Comparison of ENCODE assay signal across 9 cellular contexts in the genomic region with DNA sequence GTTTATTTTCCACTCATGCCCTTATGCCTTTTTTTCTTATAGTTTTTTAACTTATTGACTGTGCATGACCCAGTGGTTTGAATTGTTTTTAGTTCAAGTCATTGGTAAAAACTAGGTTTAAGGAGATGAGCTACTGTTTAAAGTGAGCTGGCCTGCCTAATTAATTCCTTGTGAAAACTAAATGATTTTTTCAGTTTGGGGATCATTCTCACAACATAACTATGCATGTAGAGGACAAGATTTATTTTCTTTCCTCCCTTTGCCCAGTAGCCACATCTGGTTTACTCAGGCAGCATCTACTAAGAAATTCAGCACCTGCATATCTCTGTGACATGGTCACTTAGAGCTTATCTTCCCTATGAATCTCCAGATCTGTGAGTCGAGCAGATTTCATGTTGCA. TPM values are rescaled to one million over a fixed set of nuclear protein-coding genes. Genes with fewer than 3 reads are reported as not detected.
DNase-seq lines count a peak whose midpoint lies in the region; ATAC-seq, FAIRE-seq and TF ChIP-seq lines count a peak whose summit lies in the region.
"Had no signal": no experiment of that assay in that cellular context is flagged by ENCODE, and none has a peak within 500 bp of the region (broad histone marks: within the 10 kb centered on the region; RNA-seq: fewer than 3 reads in every experiment).

No MANE protein-coding gene starts in this region.

- H3K9me3 ChIP-seq in AG04450 (ENCODE audit: control insufficient read depth, insufficient read depth, low read length) (no peaks in the 10 kb centered on the region; the same call in 1 of the 2 replicates), GM12878 (replicated peaks; ENCODE audit: control insufficient read depth, insufficient read depth, low read length) (no peaks in the 10 kb centered on the region), mesodermal cell (ENCODE audit: control insufficient read depth, low read length) (no peaks in the 10 kb centered on the region)

- CTCF ChIA-PET in AG04450 (lab: Charles Lee) (interaction anchor here (0.8 to 2.5 kb wide), 3 partner anchors 11 to 352 kb away, joined by 3 to 10 read pairs (median 8); no protein-coding TSS in a partner anchor), GM12878 (lab: Yijun Ruan, JAX) (interaction anchor here (0.6 to 4.5 kb wide), 18 partner anchors 10 to 769 kb away, joined by 3 to 28 read pairs (median 4); partner anchors contain the start of gene EGR2)

- H3K4me1 ChIP-seq in GM12878 (ENCODE audit: control insufficient read depth, insufficient read depth, low read length) (peaks cover 9% of the 10 kb centered on the region; the same call in 1 of the 2 replicates), mesodermal cell (ENCODE audit: control insufficient read depth, insufficient read depth, low read length, poor library complexity, severe bottlenecking) (peaks cover 13% of the 10 kb centered on the region)

- no peak for FAIRE-seq in GM12878 (lab: Jason Lieb, UNC)

- TF ChIP-seq RAD21 in GM12878 (IDR thresholded peaks at IDR 0.05; ENCODE audit: insufficient read depth, low read depth, low read length) = no peak

- H3K79me2 ChIP-seq in GM12878 (ENCODE audit: control insufficient read depth, insufficient read depth, low read length) = peaks cover 42% of the 10 kb centered on the region

- H3K9ac ChIP-seq in GM12878 (ENCODE audit: control insufficient read depth, insufficient read depth, low read length) = peak overlapping the region; percentile 94

- POLR2A ChIA-PET in AG04450 (lab: Yijun Ruan, JAX) (no interaction called here), GM12878 (lab: Charles Lee) (interaction anchor here (0.9 to 3.7 kb wide), 11 partner anchors 10 to 151 kb away, joined by 3 to 46 read pairs (median 4); partner anchors contain the start of gene EGR2)

- TF ChIP-seq EP300 in GM12878 (IDR thresholded peaks at IDR 0.05; ENCODE audit: borderline replicate concordance in 1 of 2, control insufficient read depth in 1 of 2, low read depth in 2 of 2, low read length in 2 of 2) = no peak

- no peak overlapping the region for H2AFZ ChIP-seq in GM12878 (ENCODE audit: control insufficient read depth, low read depth, low read length)

- intact Hi-C loops in GM12878 (cut with micrococcal nuclease; ENCODE audit: unreplicated experiment) = no loop called here

- DNase-seq in AG04450 (ENCODE audit: low read depth, low spot score) (no peak), HFF-Myc (ENCODE audit: extremely low read depth, low read depth) (no peak), GM12878 (ENCODE audit: low read depth, low spot score) (no peak), NCI-H1092 (lab: John Stamatoyannopoulos, UW) (no peak), activated gamma-delta T cell (lab: John Stamatoyannopoulos, UW) (no peak), GM19238 (ENCODE audit: insufficient read length, low spot score) (no peak)
- no peak for DNase-seq in stimulated activated CD4-positive, alpha-beta T cell treated with anti-CD3 and anti-CD28 coated beads, Interleukin-4, amount 100 ng/mL, for 4 hours
- DNase-seq: KG1 had no signal

- H3K4me3 ChIP-seq in AG04450 (ENCODE audit: low read depth, low read length) (peak overlapping the region; percentile 95), HFF-Myc (replicated peaks; ENCODE audit: low read depth, low read length) (peak overlapping the region; percentile 62), GM12878 (peak overlapping the region; percentile 88), mesodermal cell (ENCODE audit: extremely low read depth, insufficient read depth, low read length, poor library complexity, severe bottlenecking) (peak overlapping the region; percentile 79)

- no peak for TF ChIP-seq CTCF in AG04450 (IDR thresholded peaks at IDR 0.05; ENCODE audit: low read depth, low read length)
- no peak for TF ChIP-seq CTCF in HFF-Myc (IDR thresholded peaks at IDR 0.05; ENCODE audit: low read depth, low read length, missing control alignments)
- TF ChIP-seq CTCF in GM12878 (IDR thresholded peaks at IDR 0.05 in 2 of 3, conservative IDR thresholded peaks at IDR 0.05 in 1 of 3; ENCODE audit: control insufficient read depth in 2 of 3, extremely low read depth in 1 of 3, insufficient read depth in 1 of 3, low read depth in 3 of 3, low read length in 3 of 3) = no peak

- H3K27me3 ChIP-seq in AG04450 (ENCODE audit: control insufficient read depth, insufficient read depth, low read length) (no peaks in the 10 kb centered on the region), GM12878 (replicated peaks in 1 of 2; ENCODE audit: control insufficient read depth in 2 of 2, insufficient read depth in 2 of 2, low read length in 1 of 2) (no peaks in the 10 kb centered on the region)

- 50% methylated on average over 1 of the region's 1 CpG for WGBS in GM12878 (ENCODE audit: insufficient coverage, insufficient replicate concordance, low lambda C conversion rate, missing lambda C conversion rate)
- WGBS in mesodermal cell (ENCODE audit: insufficient coverage in 2 of 2), 2 experiments = no CpG with 5 or more reads among the region's 1 CpG

- SMC1A ChIA-PET in GM12878 (lab: Charles Lee; ENCODE audit: uncharacterized antibody, unreplicated experiment) = interaction anchor here (0.8 to 8.7 kb wide), 22 partner anchors 10 to 369 kb away, joined by 3 to 82 read pairs (median 6); partner anchors contain the start of gene EGR2

- H3K27ac ChIP-seq in AG04450 (ENCODE audit: low read depth, low read length) (no peak overlapping the region), GM12878 (ENCODE audit: control insufficient read depth, insufficient read depth) (peak overlapping the region; percentile 23; the same call in 1 of the 2 replicates), mesodermal cell (ENCODE audit: low read depth, low read length, severe bottlenecking) (no peak overlapping the region)

- no peaks in the 10 kb centered on the region for H4K20me1 ChIP-seq in GM12878 (ENCODE audit: control insufficient read depth, insufficient read depth)

- in situ Hi-C loops in GM12878 (cut with MboI) = no loop called here

- TSS peak; percentile 76 for BruUV-seq in GM12878 (replicated peaks; lab: Mats Ljungman, UMichigan)

- no peak for TF ChIP-seq POLR2A in GM12878 (IDR thresholded peaks at IDR 0.05; ENCODE audit: low read depth, low read length)

- peak overlapping the region; percentile 64 for H3K4me2 ChIP-seq in GM12878 (ENCODE audit: control insufficient read depth, insufficient read depth)

- H3K36me3 ChIP-seq in GM12878 (ENCODE audit: control insufficient read depth in 2 of 2, insufficient read depth in 2 of 2, low read length in 1 of 2) (no peaks in the 10 kb centered on the region), mesodermal cell (ENCODE audit: control insufficient read depth, insufficient read depth, low read length) (peaks cover 20% of the 10 kb centered on the region)

- RAD21 ChIA-PET in GM12878 (lab: Charles Lee; ENCODE audit: unreplicated experiment) = interaction anchor here (0.7 to 9.4 kb wide), 24 partner anchors 11 to 314 kb away, joined by 3 to 141 read pairs (median 5); partner anchors contain the start of gene EGR2

- ATAC-seq in GM12878 = no peak

TF ChIP-seq in GM12878, 131 proteins besides CTCF, POLR2A, EP300 and RAD21 (continues in another document):
- TF ChIP-seq ETV6 (conservative IDR thresholded peaks at IDR 0.05 in 1 of 2, IDR thresholded peaks at IDR 0.05 in 1 of 2; ENCODE audit: borderline replicate concordance in 1 of 2, low read depth in 1 of 2) = no peak

RNA-seq across cellular contexts. Expression of gene ADO, which starts 1.7 kb away (rescaled TPM):
- 13.3 and 17.8 TPM in 2 replicates for polyA plus RNA-seq in AG04450 (2011; rRNA removed)
- polyA minus RNA-seq in AG04450 (2011; rRNA and poly(A)+ RNA removed) = 6.8 and 11.5 TPM in 2 replicates
- total RNA-seq in GM12878 (2013; cell fraction: nucleolus; rRNA removed) = 35.5 and 35.8 TPM in 2 replicates
- 31.4 and 33.0 TPM in 2 replicates for total RNA-seq in GM12878 (2014; rRNA removed)
- total RNA-seq in GM12878 (2014; rRNA removed; fragmentation: Illumina TruSeq; extraction: Trizol) = 17.4 and 17.5 TPM in 2 replicates
- total RNA-seq in GM12878 (2021) = 24.8 and 26.7 TPM in 2 replicates
- polyA plus RNA-seq in GM12878 (2011; ENCODE audit: low read depth) = 5.2 TPM
- 44.6 and 64.0 TPM in 2 replicates for polyA plus RNA-seq in GM12878 (2011; rRNA removed)
- polyA plus RNA-seq in GM12878 (2011; cell fraction: cytosol; rRNA removed) = 21.9 and 23.4 TPM in 2 replicates
- 30.1 and 30.3 TPM in 2 replicates for polyA plus RNA-seq in GM12878 (2011; cell fraction: nucleus; rRNA removed)
- 12.1 and 16.7 TPM in 2 replicates for polyA plus RNA-seq in GM12878 (2012)
- 20.9 and 22.8 TPM in 2 replicates for polyA plus RNA-seq in GM12878 (2014; fragmentation: Illumina TruSeq; extraction: Trizol)
- 1 to 10 TPM; 4.3 to 8.5 TPM for polyA plus RNA-seq in GM12878 (2014; fragmentation: Nextera tagmentation; extraction: Ambion mirVana)
- 19.5 and 20.0 TPM in 2 replicates for polyA plus RNA-seq in GM12878 (2014; rRNA removed)
- polyA plus RNA-seq in GM12878 (2016; fragmentation: Nextera tagmentation; extraction: Ambion mirVana) = 1 to 10 TPM; 4.3 to 4.4 TPM
- 30.6 and 31.3 TPM in 2 replicates for polyA minus RNA-seq in GM12878 (2011; rRNA and poly(A)+ RNA removed)
- 20.1 and 22.1 TPM in 2 replicates for polyA minus RNA-seq in GM12878 (2011; cell fraction: cytosol; rRNA and poly(A)+ RNA removed)
- 27.2 and 37.9 TPM in 2 replicates for polyA minus RNA-seq in GM12878 (2011; cell fraction: nucleus; rRNA and poly(A)+ RNA removed)
- 18.8 TPM for polyA plus RNA-seq in mesodermal cell (2013, experiment 1 of 2)
- 20.3 TPM for polyA plus RNA-seq in mesodermal cell (2013, experiment 2 of 2)

RNA-seq across cellular contexts. Expression of gene EGR2, which starts 9.9 kb away (rescaled TPM):
- polyA plus RNA-seq in AG04450 (2011; rRNA removed) (0.57 and 0.61 TPM in 2 replicates), GM12878 (2011; rRNA removed) (40.7 and 56.5 TPM in 2 replicates), GM12878 (2014; fragmentation: Illumina TruSeq; extraction: Trizol) (20.0 and 21.9 TPM in 2 replicates), GM12878 (2014; fragmentation: Nextera tagmentation; extraction: Ambion mirVana) (10 to 100 TPM in 1 of 2 experiments, 1 to 10 TPM in 1; 8.3 to 14.0 TPM), GM12878 (2014; rRNA removed) (18.2 and 20.1 TPM in 2 replicates), GM12878 (2016; fragmentation: Nextera tagmentation; extraction: Ambion mirVana) (10 to 100 TPM in 1 of 2 experiments, 1 to 10 TPM in 1; 8.9 to 10.8 TPM)
- 0.39 and 0.51 TPM in 2 replicates for polyA minus RNA-seq in AG04450 (2011; rRNA and poly(A)+ RNA removed)
- 31.7 and 33.2 TPM in 2 replicates for total RNA-seq in GM12878 (2013; cell fraction: nucleolus; rRNA removed)
- total RNA-seq in GM12878 (2014; rRNA removed) (18.7 and 19.1 TPM in 2 replicates), GM12878 (2014; rRNA removed; fragmentation: Illumina TruSeq; extraction: Trizol) (13.0 and 14.1 TPM in 2 replicates), GM12878 (2021) (24.8 and 28.2 TPM in 2 replicates)
- 12.2 TPM for polyA plus RNA-seq in GM12878 (2011; ENCODE audit: low read depth)
- polyA plus RNA-seq in GM12878 (2011; cell fraction: cytosol; rRNA removed) = 37.2 and 51.3 TPM in 2 replicates
- 116 and 124 TPM in 2 replicates for polyA plus RNA-seq in GM12878 (2011; cell fraction: nucleus; rRNA removed)
- polyA plus RNA-seq in GM12878 (2012) = 17.3 and 34.3 TPM in 2 replicates
- polyA minus RNA-seq in GM12878 (2011; rRNA and poly(A)+ RNA removed) = 43.7 and 55.2 TPM in 2 replicates
- polyA minus RNA-seq in GM12878 (2011; cell fraction: cytosol; rRNA and poly(A)+ RNA removed) = 22.2 and 26.2 TPM in 2 replicates
- polyA minus RNA-seq in GM12878 (2011; cell fraction: nucleus; rRNA and poly(A)+ RNA removed) = 71.8 and 81.0 TPM in 2 replicates
- 0.66 TPM for polyA plus RNA-seq in mesodermal cell (2013, experiment 1 of 2)
- 1.8 TPM for polyA plus RNA-seq in mesodermal cell (2013, experiment 2 of 2)
